1 cellular context compared by ENCODE assay signal in genomic region chr2:172957734-172958133, GRCh38.
TF ChIP-seq lines count a peak whose summit lies in the region.

No MANE protein-coding gene starts in this region.

TF ChIP-seq in SK-N-SH treated with all-trans-retinoic acid at 6 μM for 48 hours, 23 proteins besides CTCF, POLR2A, EP300 and RAD21 (continued from another document):
- no peak for TF ChIP-seq GLIS3 (CRISPR knock-in tag; IDR thresholded peaks at IDR 0.05)
- TF ChIP-seq ARNTL (CRISPR knock-in tag; IDR thresholded peaks at IDR 0.05; ENCODE audit: borderline replicate concordance, low read depth) = no peak
- no peak for TF ChIP-seq CSRNP3 (CRISPR knock-in tag; IDR thresholded peaks at IDR 0.05)
- no peak for TF ChIP-seq ZFP30 (CRISPR knock-in tag; IDR thresholded peaks at IDR 0.05)
